Comparison of ENCODE assay signal across 10 cellular contexts in the genomic region with DNA sequence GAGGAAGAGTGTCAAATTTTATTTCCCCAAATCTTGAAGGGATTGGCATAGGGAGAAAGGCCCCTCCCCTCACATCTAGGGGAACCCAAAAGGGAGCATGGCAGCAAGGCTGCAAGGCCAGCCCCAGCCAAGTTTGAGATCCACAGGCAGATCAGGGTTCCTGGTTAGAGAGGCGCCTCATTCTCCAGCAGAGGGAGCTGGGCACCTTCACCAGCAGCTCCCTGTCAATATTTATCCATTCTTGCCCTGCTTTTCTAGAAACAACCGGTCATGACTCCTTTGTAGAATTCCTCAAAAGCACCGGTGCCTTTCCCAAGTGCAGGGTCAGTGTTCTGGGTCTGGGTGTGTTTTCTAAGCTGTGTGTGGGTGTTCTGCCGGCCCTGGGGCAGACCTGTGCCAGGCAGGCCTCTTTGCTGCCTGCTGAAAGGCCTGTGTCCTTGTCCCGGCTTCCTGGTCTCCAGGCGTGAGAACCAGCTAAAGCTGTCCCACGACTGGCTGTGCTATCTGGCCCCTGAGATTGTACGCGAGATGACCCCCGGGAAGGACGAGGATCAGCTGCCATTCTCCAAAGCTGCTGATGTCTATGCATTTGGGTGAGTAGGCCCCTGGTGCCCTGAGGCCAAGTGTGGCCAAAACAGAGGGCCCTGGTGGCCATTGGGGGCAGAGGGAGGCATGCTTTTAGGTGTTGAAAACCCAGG.
A peak's percentile ranks its signal among the peaks of the same experiment; 100 is the strongest.
DNase-seq lines count a peak whose midpoint lies in the region; ATAC-seq and TF ChIP-seq lines count a peak whose summit lies in the region.
"Had no signal": no experiment of that assay in that cellular context is flagged by ENCODE, and none has a peak within 500 bp of the region (broad histone marks: within the 10 kb centered on the region; RNA-seq: fewer than 3 reads in every experiment).

No MANE protein-coding gene starts in this region.

- DNase-seq in EL, result peak; percentile 45
- peak; percentile 69 to 79 for DNase-seq in Kasumi-1 (lab: John Stamatoyannopoulos, UW)
- DNase-seq in astrocyte of the spinal cord (ENCODE audit: low read depth, low spot score), result peak; percentile 23
- peak; percentile 81 for DNase-seq in left kidney (ENCODE audit: low read depth, low spot score)
- no peak for DNase-seq in effector memory CD4-positive, alpha-beta T cell
- no peak for DNase-seq in T1000 (lab: John Stamatoyannopoulos, UW)
- no peak for DNase-seq in NCI-H2081 (lab: John Stamatoyannopoulos, UW)
- DNase-seq: naive B cell had no signal

- peak; percentile 64 for TF ChIP-seq CTCF in astrocyte of the spinal cord (IDR thresholded peaks at IDR 0.05; ENCODE audit: low read depth, low read length)

- H3K4me3 ChIP-seq in astrocyte of the spinal cord (ENCODE audit: low read depth, low read length), result no peak overlapping the region
- no peak overlapping the region for H3K4me3 ChIP-seq in effector memory CD4-positive, alpha-beta T cell (ENCODE audit: insufficient read depth, low read depth, low read length, poor library complexity, severe bottlenecking)

- in situ Hi-C loops in astrocyte of the spinal cord (cut with HindIII; ENCODE audit: low sequenced_read_pairs), result no loop called here

- no peaks in the 10 kb centered on the region for H3K4me1 ChIP-seq in effector memory CD4-positive, alpha-beta T cell (ENCODE audit: control insufficient read depth, insufficient read depth, low read length, poor library complexity, severe bottlenecking)

- no peaks in the 10 kb centered on the region for H3K27me3 ChIP-seq in effector memory CD4-positive, alpha-beta T cell (replicated peaks; ENCODE audit: control insufficient read depth, insufficient read depth, low read length, poor library complexity, severe bottlenecking)

- H3K36me3 ChIP-seq in effector memory CD4-positive, alpha-beta T cell (ENCODE audit: control insufficient read depth, insufficient read depth, low read length), result peaks cover 6% of the 10 kb centered on the region

- H3K27ac ChIP-seq in effector memory CD4-positive, alpha-beta T cell (ENCODE audit: insufficient read depth, low read length, poor library complexity, severe bottlenecking), result no peak overlapping the region

- ATAC-seq in HG02798 (IDR thresholded peaks at IDR 0.05; ENCODE audit: poor library complexity, unreplicated experiment), result no peak
- ATAC-seq: T-cell had no signal

- H3K9me3 ChIP-seq in effector memory CD4-positive, alpha-beta T cell (ENCODE audit: control insufficient read depth, low read length), result no peaks in the 10 kb centered on the region

Comparison
In these comparisons a context has a peak if more than half of its experiments do, and no peak if none do; other contexts are left out.
1. DNase-seq: peak in EL (single experiment), Kasumi-1 (2 of 2), astrocyte of the spinal cord (single experiment) and left kidney (single experiment); none in effector memory CD4-positive, alpha-beta T cell (0 of 3), T1000 (single experiment) and NCI-H2081 (0 of 2).